In the genomic region with DNA sequence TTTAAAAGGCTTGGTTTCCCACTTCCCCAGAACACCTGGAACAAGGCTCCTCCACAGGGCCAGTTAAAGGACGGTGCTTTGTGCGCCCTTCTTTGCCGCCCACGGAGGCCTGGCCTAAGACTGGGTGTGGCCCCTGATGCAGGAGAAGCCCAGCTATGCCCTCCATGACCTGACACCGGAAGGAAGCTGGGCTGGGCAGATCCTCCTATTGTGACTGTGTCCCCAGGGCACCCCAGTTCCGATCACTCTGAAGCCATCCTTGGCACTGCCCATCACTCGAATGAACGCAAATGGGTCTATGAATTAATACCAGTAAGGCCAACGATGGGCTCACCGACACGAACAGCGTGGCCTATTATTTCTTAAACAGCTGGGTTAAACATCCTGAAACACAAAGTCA, we compare ENCODE assay signal across 12 cellular contexts.
"Had no signal": no experiment of that assay in that cellular context is flagged by ENCODE, and none has a peak within 500 bp of the region (broad histone marks: within the 10 kb centered on the region; RNA-seq: fewer than 3 reads in every experiment).

No MANE protein-coding gene starts in this region.

- H3K27ac ChIP-seq: pancreas, sigmoid colon, tibial nerve had no signal

- H3K4me3 Mint-ChIP-seq: dendritic cell treated with granulocyte-macrophage colony-stimulating factor and Interleukin-4, amounts not matched to agents 40 ng/mL and 50 ng/mL, for 4 days had no signal

- H3K27ac Mint-ChIP-seq: dendritic cell treated with granulocyte-macrophage colony-stimulating factor and Interleukin-4, amounts not matched to agents 40 ng/mL and 50 ng/mL, for 4 days had no signal

- H3K9me3 Mint-ChIP-seq: dendritic cell treated with granulocyte-macrophage colony-stimulating factor and Interleukin-4, amounts not matched to agents 40 ng/mL and 50 ng/mL, for 4 days; naive B cell had no signal

- H3K4me1 ChIP-seq: sigmoid colon had no signal

- H3K27me3 Mint-ChIP-seq: dendritic cell treated with granulocyte-macrophage colony-stimulating factor and Interleukin-4, amounts not matched to agents 40 ng/mL and 50 ng/mL, for 4 days; naive B cell had no signal

- H3K27me3 ChIP-seq: pancreas, sigmoid colon, tibial nerve had no signal

- DNase-seq: aorta; cerebellar nuclear complex; left colon; mammary epithelial cell; naive B cell; pancreas; sigmoid colon; stimulated activated CD4-positive, alpha-beta T cell treated with anti-CD3 and anti-CD28 coated beads, Interleukin-1b, Interleukin-23, amount 100 ng/mL, for 48 hours; T1000 had no signal

- H3K9me3 ChIP-seq: pancreas, sigmoid colon, tibial nerve had no signal

- H3K4me3 ChIP-seq: pancreas, sigmoid colon, tibial nerve had no signal

- ATAC-seq: activated CD4-positive, CD25-positive, alpha-beta regulatory T cell treated with anti-CD3 and anti-CD28 coated beads, Interleukin-2, amount 50 U/mL, for 24 hours; left colon; pancreas had no signal
